In genomic region chr4:185254434-185254833, GRCh38 we compare ENCODE assay signal across 1 cellular context.
TF ChIP-seq lines count a peak whose summit lies in the region.

No MANE protein-coding gene starts in this region.

TF ChIP-seq in HepG2, 621 proteins besides CTCF, POLR2A, EP300 and RAD21 (continues in another document):
- TF ChIP-seq PAWR (CRISPR knock-in tag; IDR thresholded peaks at IDR 0.05; ENCODE audit: borderline replicate concordance) (no peak), JUNB (CRISPR knock-in tag; IDR thresholded peaks at IDR 0.05; ENCODE audit: borderline replicate concordance) (no peak), HMGXB4 (CRISPR knock-in tag; IDR thresholded peaks at IDR 0.05; ENCODE audit: borderline replicate concordance in 1 of 2, low read depth in 1 of 2) (no peak), ARID5B (CRISPR knock-in tag; IDR thresholded peaks at IDR 0.05) (peak; percentile 51; the same call in 1 of the 2 replicates), ZNF747 (CRISPR knock-in tag; IDR thresholded peaks at IDR 0.05; ENCODE audit: borderline replicate concordance) (no peak), ZFYVE20 (CRISPR knock-in tag; IDR thresholded peaks at IDR 0.05; ENCODE audit: borderline replicate concordance, low read depth) (no peak), TERF1 (CRISPR knock-in tag; IDR thresholded peaks at IDR 0.05) (no peak), ZNF784 (CRISPR knock-in tag; IDR thresholded peaks at IDR 0.05; ENCODE audit: borderline replicate concordance) (no peak), ZNF598 (CRISPR knock-in tag; IDR thresholded peaks at IDR 0.05; ENCODE audit: borderline replicate concordance) (no peak), YEATS2 (CRISPR knock-in tag; IDR thresholded peaks at IDR 0.05; ENCODE audit: borderline replicate concordance) (no peak), ZNF124 (CRISPR knock-in tag; IDR thresholded peaks at IDR 0.05) (no peak), ZNF644 (CRISPR knock-in tag; IDR thresholded peaks at IDR 0.05; ENCODE audit: low read depth) (no peak), ZBTB46 (CRISPR knock-in tag; IDR thresholded peaks at IDR 0.05; ENCODE audit: borderline replicate concordance) (no peak), TGIF2 (CRISPR knock-in tag; IDR thresholded peaks at IDR 0.05) (no peak), CENPT (CRISPR knock-in tag; IDR thresholded peaks at IDR 0.05; ENCODE audit: low read depth) (no peak), ZNF18 (CRISPR knock-in tag; IDR thresholded peaks at IDR 0.05; ENCODE audit: insufficient replicate concordance) (no peak), XRCC5 (optimal IDR thresholded peaks at IDR 0.05; ENCODE audit: low read length) (no peak), ZNF766 (CRISPR knock-in tag; IDR thresholded peaks at IDR 0.05; ENCODE audit: borderline replicate concordance) (no peak), ZSCAN12 (CRISPR knock-in tag; IDR thresholded peaks at IDR 0.05) (no peak), STAT5B (CRISPR knock-in tag; IDR thresholded peaks at IDR 0.05) (no peak), ZNF670 (CRISPR knock-in tag; IDR thresholded peaks at IDR 0.05; ENCODE audit: borderline replicate concordance) (no peak), ZNF276 (CRISPR knock-in tag; IDR thresholded peaks at IDR 0.05; ENCODE audit: low read depth) (no peak), ZNF329 (CRISPR knock-in tag; IDR thresholded peaks at IDR 0.05; ENCODE audit: low read depth) (no peak), MAZ (IDR thresholded peaks at IDR 0.05; ENCODE audit: borderline replicate concordance, low read depth, low read length) (no peak), MAZ (CRISPR knock-in tag; IDR thresholded peaks at IDR 0.05; ENCODE audit: low read depth) (no peak), ZNF446 (CRISPR knock-in tag; IDR thresholded peaks at IDR 0.05) (no peak), ZSCAN5A (CRISPR knock-in tag; IDR thresholded peaks at IDR 0.05; ENCODE audit: borderline replicate concordance) (no peak), ZNF761 (CRISPR knock-in tag; conservative IDR thresholded peaks at IDR 0.05) (no peak), ZBTB3 (CRISPR knock-in tag; IDR thresholded peaks at IDR 0.05; ENCODE audit: borderline replicate concordance, low read depth) (no peak), FOXA3 (CRISPR knock-in tag; IDR thresholded peaks at IDR 0.05) (0 out of 2 replicates have a peak, but pooled peaks have one; percentile 24), SOX5 (CRISPR knock-in tag; IDR thresholded peaks at IDR 0.05; ENCODE audit: borderline replicate concordance) (peak; percentile 41; the same call in 1 of the 2 replicates), RARA (CRISPR knock-in tag; IDR thresholded peaks at IDR 0.05) (0 out of 2 replicates have a peak, but pooled peaks have one; percentile 29), PHB2 (IDR thresholded peaks at IDR 0.05; ENCODE audit: partially characterized antibody) (no peak), CBFB (CRISPR knock-in tag; IDR thresholded peaks at IDR 0.05) (no peak), DMAP1 (CRISPR knock-in tag; IDR thresholded peaks at IDR 0.05) (no peak), MNT (IDR thresholded peaks at IDR 0.05) (no peak), TCF7 (IDR thresholded peaks at IDR 0.05; ENCODE audit: low read depth) (peak; percentile 51), CBX1 (IDR thresholded peaks at IDR 0.05; ENCODE audit: low read depth) (no peak), ATF6 (CRISPR knock-in tag; conservative IDR thresholded peaks at IDR 0.05) (no peak), HOMEZ (CRISPR knock-in tag; IDR thresholded peaks at IDR 0.05; ENCODE audit: low read depth) (peak; percentile 78; the same call in 1 of the 2 replicates)
